Comparison of ENCODE assay signal across 9 cellular contexts in genomic region chr6:11712760-11713159, GRCh38.
DNase-seq lines count a peak whose midpoint lies in the region; ATAC-seq and TF ChIP-seq lines count a peak whose summit lies in the region.
"Had no signal": no experiment of that assay in that cellular context is flagged by ENCODE, and none has a peak within 500 bp of the region (broad histone marks: within the 10 kb centered on the region; RNA-seq: fewer than 3 reads in every experiment).

No MANE protein-coding gene starts in this region.

- peaks cover 67% of the 10 kb centered on the region for H3K4me1 Mint-ChIP-seq in activated CD4-positive, alpha-beta T cell treated with anti-CD3 and anti-CD28 coated beads, Interleukin-2, amount 10 ng/mL, durations not matched to agents 7 days and 5 days
- peaks cover 84% of the 10 kb centered on the region for H3K4me1 Mint-ChIP-seq in stimulated activated naive CD8-positive, alpha-beta T cell treated with anti-CD3 and anti-CD28 coated beads, Interleukin-15, Interleukin-2, amounts not matched to agents 100 ng/mL and 50 ng/mL, for 24 hours (ENCODE audit: low read depth)

- H3K27me3 ChIP-seq in foreskin keratinocyte (no peaks in the 10 kb centered on the region), spleen (replicated peaks in 1 of 7) (no peaks in the 10 kb centered on the region), brain microvascular endothelial cell (replicated peaks) (no peaks in the 10 kb centered on the region)
- H3K27me3 ChIP-seq: SJCRH30 had no signal

- POLR2A ChIA-PET in activated CD4-positive, alpha-beta T cell treated with anti-CD3 and anti-CD28 coated beads, Interleukin-2, amount 10 ng/mL, durations not matched to agents 7 days and 5 days (lab: Charles Lee) = no interaction called here

- CTCF ChIA-PET in activated CD4-positive, alpha-beta T cell treated with anti-CD3 and anti-CD28 coated beads, Interleukin-2, amount 10 ng/mL, durations not matched to agents 7 days and 5 days (lab: Charles Lee) = interaction anchor here (0.8 to 3.1 kb wide), 5 partner anchors 9 to 52 kb away, joined by 3 to 16 read pairs (median 4); no protein-coding TSS in a partner anchor

- H3K36me3 ChIP-seq in spleen = no peaks in the 10 kb centered on the region
- H3K36me3 ChIP-seq in brain microvascular endothelial cell (replicated peaks) = no peaks in the 10 kb centered on the region
- H3K36me3 ChIP-seq: SJCRH30 had no signal

- peaks cover 33% of the 10 kb centered on the region for H3K36me3 Mint-ChIP-seq in activated CD4-positive, alpha-beta T cell treated with anti-CD3 and anti-CD28 coated beads, Interleukin-2, amount 10 ng/mL, durations not matched to agents 7 days and 5 days (ENCODE audit: low read depth)
- peaks cover 34% of the 10 kb centered on the region for H3K36me3 Mint-ChIP-seq in stimulated activated naive CD8-positive, alpha-beta T cell treated with anti-CD3 and anti-CD28 coated beads, Interleukin-15, Interleukin-2, amounts not matched to agents 100 ng/mL and 50 ng/mL, for 24 hours (ENCODE audit: low read depth)

- H3K4me3 ChIP-seq in spleen = no peak overlapping the region
- H3K4me3 ChIP-seq in brain microvascular endothelial cell (ENCODE audit: low read depth, low read length) = no peak overlapping the region
- H3K4me3 ChIP-seq: SJCRH30 had no signal

- in situ Hi-C loops in brain microvascular endothelial cell (cut with HindIII; ENCODE audit: low pct_ligation_motif_present, low sequenced_read_pairs) = no loop called here

- no peak for TF ChIP-seq POLR2A in spleen (IDR thresholded peaks at IDR 0.05)

- intact Hi-C loops in spleen (cut with DNase I; ENCODE audit: low total_unique reads) = no loop called here

- H3K27ac ChIP-seq in foreskin keratinocyte (no peak overlapping the region), spleen (peak overlapping the region in 3 of 8 donors; percentile 8 to 63 (median 43)), brain microvascular endothelial cell (no peak overlapping the region)
- H3K27ac ChIP-seq: SJCRH30 had no signal

- no peak for TF ChIP-seq CTCF in foreskin keratinocyte (conservative IDR thresholded peaks at IDR 0.05)
- TF ChIP-seq CTCF in spleen (IDR thresholded peaks at IDR 0.05 in 8 of 11, conservative IDR thresholded peaks at IDR 0.05 in 3 of 11) = no peak
- TF ChIP-seq CTCF in brain microvascular endothelial cell (IDR thresholded peaks at IDR 0.05; ENCODE audit: low read depth, low read length, missing control alignments) = no peak

- ATAC-seq in foreskin keratinocyte (peak; percentile 62), HG02852 (IDR thresholded peaks at IDR 0.05; ENCODE audit: unreplicated experiment) (no peak)

- H3K4me1 ChIP-seq in foreskin keratinocyte (peaks cover 5% of the 10 kb centered on the region), spleen (peaks cover 9 to 53% (median 27%) of the 10 kb centered on the region in 6 donors)
- H3K4me1 ChIP-seq: SJCRH30 had no signal

- H3K27ac Mint-ChIP-seq in activated CD4-positive, alpha-beta T cell treated with anti-CD3 and anti-CD28 coated beads, Interleukin-2, amount 10 ng/mL, durations not matched to agents 7 days and 5 days = peak overlapping the region; percentile 93
- peak overlapping the region; percentile 100 for H3K27ac Mint-ChIP-seq in stimulated activated naive CD8-positive, alpha-beta T cell treated with anti-CD3 and anti-CD28 coated beads, Interleukin-15, Interleukin-2, amounts not matched to agents 100 ng/mL and 50 ng/mL, for 24 hours

- no peak overlapping the region for H3K4me3 Mint-ChIP-seq in activated CD4-positive, alpha-beta T cell treated with anti-CD3 and anti-CD28 coated beads, Interleukin-2, amount 10 ng/mL, durations not matched to agents 7 days and 5 days
- H3K4me3 Mint-ChIP-seq in stimulated activated naive CD8-positive, alpha-beta T cell treated with anti-CD3 and anti-CD28 coated beads, Interleukin-15, Interleukin-2, amounts not matched to agents 100 ng/mL and 50 ng/mL, for 24 hours = peak overlapping the region; percentile 79

- peaks cover 11% of the 10 kb centered on the region for H3K9me3 Mint-ChIP-seq in activated CD4-positive, alpha-beta T cell treated with anti-CD3 and anti-CD28 coated beads, Interleukin-2, amount 10 ng/mL, durations not matched to agents 7 days and 5 days
- H3K9me3 Mint-ChIP-seq in stimulated activated naive CD8-positive, alpha-beta T cell treated with anti-CD3 and anti-CD28 coated beads, Interleukin-15, Interleukin-2, amounts not matched to agents 100 ng/mL and 50 ng/mL, for 24 hours = no peaks in the 10 kb centered on the region

- no peaks in the 10 kb centered on the region for H3K27me3 Mint-ChIP-seq in activated CD4-positive, alpha-beta T cell treated with anti-CD3 and anti-CD28 coated beads, Interleukin-2, amount 10 ng/mL, durations not matched to agents 7 days and 5 days
- no peaks in the 10 kb centered on the region for H3K27me3 Mint-ChIP-seq in stimulated activated naive CD8-positive, alpha-beta T cell treated with anti-CD3 and anti-CD28 coated beads, Interleukin-15, Interleukin-2, amounts not matched to agents 100 ng/mL and 50 ng/mL, for 24 hours

- no peaks in the 10 kb centered on the region for H3K9me3 ChIP-seq in spleen
- H3K9me3 ChIP-seq: SJCRH30 had no signal

- DNase-seq in activated CD4-positive, alpha-beta T cell treated with anti-CD3 and anti-CD28 coated beads for 48 hours = peak; percentile 71
- DNase-seq in activated CD4-positive, alpha-beta T cell treated with anti-CD3 and anti-CD28 coated beads, Interleukin-2, amount 50 U/mL, for 1 hour = no peak
- no peak for DNase-seq in activated CD4-positive, alpha-beta T cell treated with anti-CD3 and anti-CD28 coated beads, Interleukin-2, amount 10 ng/mL, durations not matched to agents 7 days and 5 days
- peak; percentile 24 to 34 for DNase-seq in foreskin keratinocyte
- no peak for DNase-seq in spleen
- no peak for DNase-seq in brain microvascular endothelial cell
- DNase-seq: SJCRH30 had no signal

- 44 to 80% (median 56%) methylated on average over 6 of the region's 6 CpGs for WGBS in spleen, 5 donors

Comparison
In these comparisons a context has a peak if more than half of its experiments do, and no peak if none do; other contexts are left out.
1. DNase-seq: peak in activated CD4-positive, alpha-beta T cell treated with anti-CD3 and anti-CD28 coated beads for 48 hours (single experiment) and foreskin keratinocyte (2 of 2); none in activated CD4-positive, alpha-beta T cell treated with anti-CD3 and anti-CD28 coated beads, Interleukin-2, amount 50 U/mL, for 1 hour (single experiment), activated CD4-positive, alpha-beta T cell treated with anti-CD3 and anti-CD28 coated beads, Interleukin-2, amount 10 ng/mL, durations not matched to agents 7 days and 5 days (single experiment), spleen (single experiment) and brain microvascular endothelial cell (single experiment).